In genomic region chr1:182589520-182589919, GRCh38 we compare ENCODE assay signal across 8 cellular contexts. TPM values are rescaled to one million over a fixed set of nuclear protein-coding genes. Genes with fewer than 3 reads are reported as not detected.
DNase-seq lines count a peak whose midpoint lies in the region; ATAC-seq and TF ChIP-seq lines count a peak whose summit lies in the region.

No MANE protein-coding gene starts in this region.

- no peaks in the 10 kb centered on the region for H3K36me3 ChIP-seq in CD4-positive, alpha-beta memory T cell (ENCODE audit: insufficient read depth, low read length)
- H3K36me3 ChIP-seq in MG63: no peaks in the 10 kb centered on the region
- H3K36me3 ChIP-seq in HAP-1 (replicated peaks): no peaks in the 10 kb centered on the region

- peak overlapping the region; percentile 93 to 94 for H3K4me3 ChIP-seq in CD4-positive, alpha-beta memory T cell (ENCODE audit: low read length in 2 of 2)
- H3K4me3 ChIP-seq in MG63 (peak overlapping the region; percentile 66), dorsolateral prefrontal cortex (peak overlapping the region in 57 of 59 donors; percentile 49 to 98 (median 81)), HAP-1 (no peak overlapping the region)

- intact Hi-C loops in CD4-positive, alpha-beta memory T cell (cut with micrococcal nuclease): loop anchor here (2.0 kb wide), 1 partner anchor 561 kb away; no protein-coding TSS in a partner anchor
- intact Hi-C loops in dorsolateral prefrontal cortex (cut with DNase I): no loop called here
- intact Hi-C loops in sciatic nerve (cut with DNase I): no loop called here

- ATAC-seq in HG02884 (IDR thresholded peaks at IDR 0.05; ENCODE audit: unreplicated experiment): no peak
- no peak for ATAC-seq in sciatic nerve

- H3K36me3 Mint-ChIP-seq in CD4-positive, alpha-beta memory T cell: peaks cover 24 to 37% of the 10 kb centered on the region in 2 donors
- peaks cover 2% of the 10 kb centered on the region for H3K36me3 Mint-ChIP-seq in osteocyte (ENCODE audit: unreplicated experiment)

- CTCF ChIA-PET in CD4-positive, alpha-beta memory T cell (lab: Charles Lee; ENCODE audit: partially characterized antibody): interaction anchor here (1.2 to 5.4 kb wide), 6 partner anchors 8 to 446 kb away, joined by 3 to 69 read pairs (median 4); no protein-coding TSS in a partner anchor

- peaks cover 0 to 4% (median 0%) of the 10 kb centered on the region in 8 donors for H3K9me3 Mint-ChIP-seq in CD4-positive, alpha-beta memory T cell
- H3K9me3 Mint-ChIP-seq in osteocyte (ENCODE audit: unreplicated experiment): no peaks in the 10 kb centered on the region

- in situ Hi-C loops in HAP-1 (cut with MboI; ENCODE audit: low sequenced_read_pairs): no loop called here

- H3K4me3 Mint-ChIP-seq in CD4-positive, alpha-beta memory T cell: peak overlapping the region; percentile 93 to 99 (median 96)
- H3K4me3 Mint-ChIP-seq in osteocyte (ENCODE audit: unreplicated experiment): peak overlapping the region; percentile 96

- H3K9me3 ChIP-seq in CD4-positive, alpha-beta memory T cell (ENCODE audit: control insufficient read depth in 1 of 2, low read length in 2 of 2): no peaks in the 10 kb centered on the region
- 0 out of 2 replicates have a peak, but pooled peaks cover 2% of the 10 kb centered on the region for H3K9me3 ChIP-seq in MG63
- no peaks in the 10 kb centered on the region for H3K9me3 ChIP-seq in HAP-1

- no peaks in the 10 kb centered on the region for H3K27me3 ChIP-seq in CD4-positive, alpha-beta memory T cell (ENCODE audit: insufficient read depth, low read length)
- H3K27me3 ChIP-seq in MG63 (no peaks in the 10 kb centered on the region), dorsolateral prefrontal cortex (no peaks in the 10 kb centered on the region), HAP-1 (ENCODE audit: low read depth) (no peaks in the 10 kb centered on the region)

- no peaks in the 10 kb centered on the region for H3K27me3 Mint-ChIP-seq in CD4-positive, alpha-beta memory T cell
- peaks cover 11% of the 10 kb centered on the region for H3K27me3 Mint-ChIP-seq in osteocyte (ENCODE audit: unreplicated experiment)

- POLR2A ChIA-PET in CD4-positive, alpha-beta memory T cell (lab: Charles Lee; ENCODE audit: partially characterized antibody): interaction anchor here (1.3 to 3.3 kb wide), 9 partner anchors 11 to 300 kb away, joined by 3 to 31 read pairs (median 12); partner anchors contain the start of genes NPL and RGS16

- H3K27ac ChIP-seq in CD4-positive, alpha-beta memory T cell (ENCODE audit: low read depth, low read length): peak overlapping the region; percentile 98
- peak overlapping the region in 45 of 59 donors; percentile 70 to 96 (median 86) for H3K27ac ChIP-seq in dorsolateral prefrontal cortex

- TF ChIP-seq CTCF in dorsolateral prefrontal cortex (IDR thresholded peaks at IDR 0.05 in 54 of 56, conservative IDR thresholded peaks at IDR 0.05 in 2 of 56; ENCODE audit: low read depth in 1 of 56, partially characterized antibody in 56 of 56) (no peak), osteocyte (IDR thresholded peaks at IDR 0.05) (no peak)

- DNase-seq in CD4-positive, alpha-beta memory T cell: no peak
- DNase-seq in MG63 (no peak), dorsolateral prefrontal cortex (no peak), osteocyte (ENCODE audit: extremely low spot score, unreplicated experiment) (peak; percentile 57), NCI-H2227 treated with DMSO at 0.1 percent for 48 hours (lab: John Stamatoyannopoulos, UW) (no peak), sciatic nerve (ENCODE audit: low spot score) (no peak), HAP-1 (ENCODE audit: low spot score in 2 of 2) (no peak)

- peaks cover 30 to 53% (median 38%) of the 10 kb centered on the region in 4 donors for H3K4me1 Mint-ChIP-seq in CD4-positive, alpha-beta memory T cell
- H3K4me1 Mint-ChIP-seq in osteocyte (ENCODE audit: unreplicated experiment): peaks cover 17% of the 10 kb centered on the region

- peaks cover 41% of the 10 kb centered on the region for H3K4me1 ChIP-seq in CD4-positive, alpha-beta memory T cell (ENCODE audit: insufficient read depth, low read length)
- peaks cover 6% of the 10 kb centered on the region for H3K4me1 ChIP-seq in HAP-1

- peak overlapping the region; percentile 96 to 100 (median 99) for H3K27ac Mint-ChIP-seq in CD4-positive, alpha-beta memory T cell
- H3K27ac Mint-ChIP-seq in osteocyte (ENCODE audit: unreplicated experiment): no peak overlapping the region

RNA-seq across cellular contexts. Expression of gene RNASEL, which starts 0.5 kb away (rescaled TPM):
- total RNA-seq in CD4-positive, alpha-beta memory T cell: 10 to 100 TPM; 33.9 to 35.4 TPM
- 10 to 100 TPM in 1 of 2 donors, 1 to 10 TPM in 1; 4.5 to 11.6 TPM for polyA plus RNA-seq in CD4-positive, alpha-beta memory T cell
- total RNA-seq in MG63 (2014; rRNA removed; shearing (Covaris generic); ENCODE audit: low replicate concordance): 4.0 TPM in 2 replicates
- 10 to 100 TPM in 1 of 120 experiments, 1 to 10 TPM in 119; 3.9 to 10.1 (median 7.3) TPM for total RNA-seq in dorsolateral prefrontal cortex
- 4.2 and 4.5 TPM in 2 replicates for total RNA-seq in osteocyte
- 11.6 TPM for total RNA-seq in sciatic nerve

RNA-seq across cellular contexts. Expression of gene RGS16, which starts 14.7 kb away (rescaled TPM):
- 1 to 10 TPM; 1.3 to 1.4 TPM for total RNA-seq in CD4-positive, alpha-beta memory T cell
- polyA plus RNA-seq in CD4-positive, alpha-beta memory T cell: 1 to 10 TPM; 2.8 to 3.7 TPM
- total RNA-seq in MG63 (2014; rRNA removed; shearing (Covaris generic); ENCODE audit: low replicate concordance): 0.40 TPM in 1 of 2 replicates, not detected in the other
- total RNA-seq in dorsolateral prefrontal cortex (10 to 100 TPM in 14 of 120 experiments, 1 to 10 TPM in 106; 1.0 to 20.8 (median 3.8) TPM), osteocyte (0.48 and 1.1 TPM in 2 replicates), sciatic nerve (14.1 TPM)
